Comparison of ENCODE assay signal across 21 cellular contexts in genomic region chr5:1013238-1013947, GRCh38. TPM values are rescaled to one million over a fixed set of nuclear protein-coding genes. Genes with fewer than 3 reads are reported as not detected.
"Had no signal": no experiment of that assay in that cellular context is flagged by ENCODE, and none has a peak within 500 bp of the region (broad histone marks: within the 10 kb centered on the region; RNA-seq: fewer than 3 reads in every experiment).

No MANE protein-coding gene starts in this region.

- H3K4me3 ChIP-seq: coronary artery, gastrocnemius medialis, lung, spleen, upper lobe of right lung had no signal

- DNase-seq: activated B cell treated with CpG ODN at 0.5 μM for 24 hours; activated CD4-positive, alpha-beta T cell treated with anti-CD3 and anti-CD28 coated beads, Interleukin-2, amount 10 ng/mL, durations not matched to agents 7 days and 5 days; activated CD8-positive, alpha-beta T cell treated with anti-CD3 and anti-CD28 coated beads, Interleukin-2, amount 10 ng/mL, durations not matched to agents 7 days and 5 days; activated naive CD4-positive, alpha-beta T cell treated with anti-CD3 and anti-CD28 coated beads, Interleukin-2, amount 10 ng/mL, durations not matched to agents 7 days and 5 days; activated naive CD8-positive, alpha-beta T cell treated with anti-CD3 and anti-CD28 coated beads, Interleukin-2, amount 50 U/mL, for 24 hours; activated T-cell treated with anti-CD3 and anti-CD28 coated beads, Interleukin-2, amount 50 U/mL, for 24 hours; anterior cingulate cortex; brain microvascular endothelial cell; erythroblast; gastrocnemius medialis; stimulated activated naive CD4-positive, alpha-beta T cell; T-helper 9 cell; upper lobe of right lung had no signal

- H3K9me3 Mint-ChIP-seq: activated B cell treated with CpG ODN at 0.5 μM for 24 hours; activated CD4-positive, alpha-beta T cell treated with anti-CD3 and anti-CD28 coated beads, Interleukin-2, amount 10 ng/mL, durations not matched to agents 7 days and 5 days; activated naive CD4-positive, alpha-beta T cell treated with anti-CD3 and anti-CD28 coated beads, Interleukin-2, amount 10 ng/mL, durations not matched to agents 7 days and 5 days; activated naive CD8-positive, alpha-beta T cell treated with anti-CD3 and anti-CD28 coated beads, Interleukin-2, amount 50 U/mL, for 24 hours; activated T-cell treated with anti-CD3 and anti-CD28 coated beads, Interleukin-2, amount 50 U/mL, for 24 hours; activated T-helper 2 cell treated with anti-CD3 and anti-CD28 coated beads, Interferon-gamma antibody, Interleukin-2, Interleukin-4, amounts not matched to agents 10 μg/mL and 5 μg/mL and 100 μg/mL, durations not matched to agents 14 hours and 24 hours and 36 hours; central memory CD8-positive, alpha-beta T cell; neural crest cell had no signal

- H3K4me3 Mint-ChIP-seq: activated B cell treated with CpG ODN at 0.5 μM for 24 hours; activated CD4-positive, alpha-beta T cell treated with anti-CD3 and anti-CD28 coated beads, Interleukin-2, amount 10 ng/mL, durations not matched to agents 7 days and 5 days; activated CD8-positive, alpha-beta T cell treated with anti-CD3 and anti-CD28 coated beads, Interleukin-2, amount 10 ng/mL, durations not matched to agents 7 days and 5 days; activated naive CD4-positive, alpha-beta T cell treated with anti-CD3 and anti-CD28 coated beads, Interleukin-2, amount 10 ng/mL, durations not matched to agents 7 days and 5 days; activated naive CD8-positive, alpha-beta T cell treated with anti-CD3 and anti-CD28 coated beads, Interleukin-2, amount 50 U/mL, for 24 hours; activated T-cell treated with anti-CD3 and anti-CD28 coated beads, Interleukin-2, amount 50 U/mL, for 24 hours; central memory CD8-positive, alpha-beta T cell; neural crest cell had no signal

- H3K9me3 ChIP-seq: gastrocnemius medialis, spleen, upper lobe of right lung had no signal

- H3K27ac ChIP-seq: brain microvascular endothelial cell, coronary artery, gastrocnemius medialis, upper lobe of right lung had no signal

- H3K4me1 Mint-ChIP-seq: central memory CD8-positive, alpha-beta T cell had no signal

- H3K36me3 ChIP-seq: brain microvascular endothelial cell, gastrocnemius medialis, spleen, upper lobe of right lung had no signal

- ATAC-seq: activated CD8-positive, alpha-beta T cell treated with anti-CD3 and anti-CD28 coated beads, Interleukin-2, amount 10 ng/mL, durations not matched to agents 7 days and 5 days; activated naive CD8-positive, alpha-beta T cell treated with anti-CD3 and anti-CD28 coated beads, Interleukin-2, amount 50 U/mL, for 24 hours; gastrocnemius medialis; sciatic nerve had no signal

- H3K27ac Mint-ChIP-seq: activated B cell treated with CpG ODN at 0.5 μM for 24 hours; activated CD4-positive, alpha-beta T cell treated with anti-CD3 and anti-CD28 coated beads, Interleukin-2, amount 10 ng/mL, durations not matched to agents 7 days and 5 days; activated CD8-positive, alpha-beta T cell treated with anti-CD3 and anti-CD28 coated beads, Interleukin-2, amount 10 ng/mL, durations not matched to agents 7 days and 5 days; activated naive CD4-positive, alpha-beta T cell treated with anti-CD3 and anti-CD28 coated beads, Interleukin-2, amount 10 ng/mL, durations not matched to agents 7 days and 5 days; activated naive CD8-positive, alpha-beta T cell treated with anti-CD3 and anti-CD28 coated beads, Interleukin-2, amount 50 U/mL, for 24 hours; activated T-cell treated with anti-CD3 and anti-CD28 coated beads, Interleukin-2, amount 50 U/mL, for 24 hours; activated T-helper 2 cell treated with anti-CD3 and anti-CD28 coated beads, Interferon-gamma antibody, Interleukin-2, Interleukin-4, amounts not matched to agents 10 μg/mL and 5 μg/mL and 100 μg/mL, durations not matched to agents 14 hours and 24 hours and 36 hours had no signal

- H3K36me3 Mint-ChIP-seq: activated naive CD4-positive, alpha-beta T cell treated with anti-CD3 and anti-CD28 coated beads, Interleukin-2, amount 10 ng/mL, durations not matched to agents 7 days and 5 days had no signal

RNA-seq across cellular contexts. Expression of gene NKD2, which starts 4.8 kb away (rescaled TPM):
- total RNA-seq: gastrocnemius medialis, osteocyte had no signal
